Comparison of ENCODE assay signal across 11 cellular contexts in the genomic region with DNA sequence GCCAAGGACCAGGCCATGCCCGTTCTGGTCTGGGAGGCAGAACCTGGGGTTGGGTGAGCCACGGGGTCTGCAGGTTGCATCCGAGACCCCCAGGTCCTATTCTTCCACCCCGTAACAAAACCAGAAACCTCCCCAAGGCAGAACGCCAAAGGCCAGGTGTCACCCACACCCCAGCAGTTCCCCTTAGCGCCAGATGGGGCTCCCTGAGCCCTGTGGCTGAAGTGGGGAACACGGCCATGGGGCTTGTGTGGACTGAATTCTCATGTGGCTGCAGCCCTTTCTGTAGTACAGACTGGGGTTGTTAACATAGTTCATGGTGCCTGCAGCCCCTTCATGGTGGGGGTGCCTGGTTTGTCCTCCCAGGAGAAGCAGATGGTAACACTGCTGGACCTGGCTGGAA. TPM values are rescaled to one million over a fixed set of nuclear protein-coding genes. Genes with fewer than 3 reads are reported as not detected.
A peak's percentile ranks its signal among the peaks of the same experiment; 100 is the strongest.
DNase-seq lines count a peak whose midpoint lies in the region; ATAC-seq, FAIRE-seq and TF ChIP-seq lines count a peak whose summit lies in the region.
"Had no signal": no experiment of that assay in that cellular context is flagged by ENCODE, and none has a peak within 500 bp of the region (broad histone marks: within the 10 kb centered on the region; RNA-seq: fewer than 3 reads in every experiment).

No MANE protein-coding gene starts in this region.

- no peak for TF ChIP-seq EP300 in HepG2 (IDR thresholded peaks at IDR 0.05; ENCODE audit: low read depth in 2 of 2, low read length in 2 of 2)
- TF ChIP-seq EP300 in HepG2 (CRISPR knock-in tag; IDR thresholded peaks at IDR 0.05; ENCODE audit: borderline replicate concordance): no peak

- H3K9me3 ChIP-seq in HepG2 (ENCODE audit: low read length) (no peaks in the 10 kb centered on the region), right lobe of liver (no peaks in the 10 kb centered on the region), OCI-LY3 (ENCODE audit: insufficient read depth, low read length) (no peaks in the 10 kb centered on the region)
- H3K9me3 ChIP-seq: BLaER1, ovary had no signal

- H3K27ac ChIP-seq in HepG2 (ENCODE audit: extremely low read length, insufficient read depth, low read length) (no peak overlapping the region), right lobe of liver (no peak overlapping the region), OCI-LY3 (ENCODE audit: low read length) (no peak overlapping the region)
- H3K27ac ChIP-seq: BLaER1, ovary had no signal

- peaks cover 26% of the 10 kb centered on the region; the same call in 1 of the 2 replicates for H4K20me1 ChIP-seq in HepG2 (ENCODE audit: insufficient read depth, low read length)
- H4K20me1 ChIP-seq in OCI-LY3 (ENCODE audit: insufficient read depth, low read length): peaks cover 48% of the 10 kb centered on the region

- CTCF ChIA-PET in HepG2 (lab: Yijun Ruan, JAX; ENCODE audit: low intra/inter-chr PET ratio, low total read pairs): no interaction called here

- no TSS peak for BruUV-seq in HepG2 (replicated peaks; lab: Mats Ljungman, UMichigan)

- H3K4me2 ChIP-seq in HepG2 (ENCODE audit: low read depth, low read length) (no peak overlapping the region), OCI-LY3 (ENCODE audit: low read length) (no peak overlapping the region)
- H3K4me2 ChIP-seq: BLaER1 had no signal

- no peak for TF ChIP-seq POLR2A in HepG2 (IDR thresholded peaks at IDR 0.05; ENCODE audit: insufficient read depth in 1 of 2, low read depth in 2 of 2, low read length in 2 of 2)
- TF ChIP-seq POLR2A in right lobe of liver (IDR thresholded peaks at IDR 0.05): no peak

- DNase-seq in HepG2 (ENCODE audit: low spot score) (no peak), right lobe of liver (no peak), fibroblast of villous mesenchyme (ENCODE audit: low read depth) (no peak), NCI-H524 treated with DMSO at 0.1 percent for 48 hours (lab: John Stamatoyannopoulos, UW) (no peak), COR-L47 (lab: John Stamatoyannopoulos, UW) (no peak)
- no peak for DNase-seq in stimulated activated CD4-positive, alpha-beta T cell treated with anti-CD3 and anti-CD28 coated beads, Interleukin-4, amount 100 ng/mL, for 4 hours
- DNase-seq in stimulated activated CD4-positive, alpha-beta T cell treated with anti-CD3 and anti-CD28 coated beads, Interleukin-2, amount 100 ng/mL, for 24 hours: no peak
- DNase-seq: NCI-H1092, ovary had no signal

- H3K27me3 ChIP-seq in HepG2 (ENCODE audit: control insufficient read depth in 1 of 2, insufficient read depth in 2 of 2, low read length in 2 of 2): no peaks in the 10 kb centered on the region
- no peaks in the 10 kb centered on the region for H3K27me3 ChIP-seq in right lobe of liver
- no peaks in the 10 kb centered on the region for H3K27me3 ChIP-seq in OCI-LY3 (ENCODE audit: low read depth, low read length)
- H3K27me3 ChIP-seq: BLaER1, ovary had no signal

- ATAC-seq in HepG2 (peak; percentile 25; the same call in 2 of the 3 replicates), right lobe of liver (no peak)

- H3K79me2 ChIP-seq in HepG2 (ENCODE audit: insufficient read depth, low read length): peaks cover 8% of the 10 kb centered on the region
- no peaks in the 10 kb centered on the region; the same call in 1 of the 2 replicates for H3K79me2 ChIP-seq in OCI-LY3 (ENCODE audit: low read length)

- no peak for TF ChIP-seq RAD21 in HepG2 (CRISPR knock-in tag; IDR thresholded peaks at IDR 0.05)

- no peak overlapping the region for H2AFZ ChIP-seq in HepG2 (ENCODE audit: low read length)
- no peak overlapping the region for H2AFZ ChIP-seq in OCI-LY3 (ENCODE audit: low read depth, low read length)

- H3K36me3 ChIP-seq in HepG2 (replicated peaks in 1 of 2; ENCODE audit: control insufficient read depth in 1 of 2, insufficient read depth in 2 of 2, low read length in 2 of 2) (peaks cover 17 to 47% of the 10 kb centered on the region in 2 experiments; a peak in 4 of 5 replicates), right lobe of liver (peaks cover 0 to 39% (median 21%) of the 10 kb centered on the region in 4 donors), OCI-LY3 (replicated peaks; ENCODE audit: low read depth, low read length) (peaks cover 10% of the 10 kb centered on the region)
- H3K36me3 ChIP-seq: ovary had no signal

- 87% methylated on average over 4 of the region's 7 CpGs for WGBS in HepG2 (ENCODE audit: low lambda C conversion rate)
- WGBS in right lobe of liver (ENCODE audit: insufficient coverage, low coverage, low lambda C conversion rate, missing lambda C conversion rate): no CpG with 5 or more reads among the region's 7 CpGs

- FAIRE-seq in HepG2 (lab: Jason Lieb, UNC): no peak

- in situ Hi-C loops in HepG2 (cut with HindIII; ENCODE audit: extremely low pct_ligation_motif_present, low pct_unique_long_range_greater_than_20kb): loop anchor here (5.0 to 10.0 kb wide), 2 partner anchors 106 to 553 kb away; no protein-coding TSS in a partner anchor

- POLR2A ChIA-PET in HepG2 (lab: Yijun Ruan, JAX): no interaction called here

- intact Hi-C loops in HepG2 (cut with micrococcal nuclease; ENCODE audit: unreplicated experiment): no loop called here
- intact Hi-C loops in right lobe of liver (cut with DNase I): loop anchor here in 1 of 2 donors (10.0 kb wide), 1 partner anchor 113 kb away; the partner anchor contains the start of gene BAIAP2L1

- H3K9ac ChIP-seq in HepG2 (ENCODE audit: insufficient read depth, low read depth, low read length): no peak overlapping the region
- H3K9ac ChIP-seq in OCI-LY3 (ENCODE audit: low read length): no peak overlapping the region
- H3K9ac ChIP-seq: BLaER1 had no signal

- H3K4me1 ChIP-seq in HepG2 (ENCODE audit: insufficient read depth, low read length) (peaks cover 29% of the 10 kb centered on the region), right lobe of liver (peaks cover 0 to 13% (median under 1%) of the 10 kb centered on the region in 4 donors), OCI-LY3 (ENCODE audit: low read length) (no peaks in the 10 kb centered on the region)

- TF ChIP-seq CTCF in HepG2 (CRISPR knock-in tag; IDR thresholded peaks at IDR 0.05): no peak
- TF ChIP-seq CTCF in right lobe of liver (IDR thresholded peaks at IDR 0.05): no peak
- 0 out of 2 replicates have a peak, but pooled peaks have one; percentile 12 for TF ChIP-seq CTCF in OCI-LY3 (IDR thresholded peaks at IDR 0.05; ENCODE audit: low read depth, low read length)
- TF ChIP-seq CTCF in fibroblast of villous mesenchyme (IDR thresholded peaks at IDR 0.05; ENCODE audit: insufficient read depth, low read depth, low read length): peak; percentile 24

- H3K4me3 ChIP-seq in HepG2 (replicated peaks in 1 of 3; ENCODE audit: insufficient read depth in 1 of 3, low read depth in 2 of 3, low read length in 3 of 3) (no peak overlapping the region), right lobe of liver (no peak overlapping the region), OCI-LY3 (ENCODE audit: low read length) (no peak overlapping the region), fibroblast of villous mesenchyme (ENCODE audit: low read depth, low read length) (no peak overlapping the region)
- H3K4me3 ChIP-seq: BLaER1, ovary had no signal

RNA-seq across cellular contexts. Expression of gene BRI3, which starts 10.2 kb away (rescaled TPM):
- 37.2 and 54.0 TPM in 2 replicates for total RNA-seq in HepG2 (2016; rRNA removed; fragmentation: Illumina TruSeq; extraction: Trizol)
- total RNA-seq in HepG2 (2016; cell fraction: cytosol; rRNA removed; fragmentation: Illumina TruSeq; extraction: Trizol; ENCODE audit: low read depth): 362 and 379 TPM in 2 replicates
- 32.4 and 58.8 TPM in 2 replicates for total RNA-seq in HepG2 (2016; cell fraction: insoluble cytoplasmic fraction; rRNA removed; fragmentation: Illumina TruSeq; extraction: Trizol)
- 234 and 253 TPM in 2 replicates for total RNA-seq in HepG2 (2016; cell fraction: membrane; rRNA removed; fragmentation: Illumina TruSeq; extraction: Trizol)
- 25.6 and 29.4 TPM in 2 replicates for total RNA-seq in HepG2 (2016; cell fraction: nucleus; rRNA removed; fragmentation: Illumina TruSeq; extraction: Trizol)
- 103 and 113 TPM in 2 replicates for polyA plus RNA-seq in HepG2 (2011; rRNA removed)
- 80.0 TPM in 2 replicates for polyA plus RNA-seq in HepG2 (2011; cell fraction: cytosol; rRNA removed)
- 27.5 and 33.8 TPM in 2 replicates for polyA plus RNA-seq in HepG2 (2011; cell fraction: nucleus; rRNA removed)
- 83.2 and 95.1 TPM in 2 replicates for polyA plus RNA-seq in HepG2 (2012)
- 889 and 952 TPM in 2 replicates for polyA plus RNA-seq in HepG2 (2016; cell fraction: cytosol; fragmentation: Illumina TruSeq; extraction: Trizol; ENCODE audit: low read depth)
- 61.2 and 81.9 TPM in 2 replicates for polyA plus RNA-seq in HepG2 (2016; cell fraction: insoluble cytoplasmic fraction; fragmentation: Illumina TruSeq; extraction: Trizol; ENCODE audit: low read depth)
- 488 and 495 TPM in 2 replicates for polyA plus RNA-seq in HepG2 (2016; cell fraction: membrane; fragmentation: Illumina TruSeq; extraction: Trizol; ENCODE audit: low read depth)
- polyA plus RNA-seq in HepG2 (2016; cell fraction: nucleus; fragmentation: Illumina TruSeq; extraction: Trizol; ENCODE audit: insufficient read depth, low read depth): 59.1 and 78.9 TPM in 2 replicates
- polyA minus RNA-seq in HepG2 (2011; rRNA and poly(A)+ RNA removed; ENCODE audit: low replicate concordance): 61.6 and 63.3 TPM in 2 replicates
- polyA minus RNA-seq in HepG2 (2011; cell fraction: cytosol; rRNA and poly(A)+ RNA removed): 27.4 and 34.8 TPM in 2 replicates
- 22.8 and 23.6 TPM in 2 replicates for polyA minus RNA-seq in HepG2 (2011; cell fraction: nucleus; rRNA and poly(A)+ RNA removed)
- 100 to 1,000 TPM in 4 of 6 experiments, 10 to 100 TPM in 2; 34.7 to 160 (median 137) TPM for total RNA-seq in right lobe of liver
- 59.6 and 68.6 TPM in 2 replicates for total RNA-seq in fibroblast of villous mesenchyme

RNA-seq across cellular contexts. Expression of gene TECPR1, which starts 39.7 kb away (rescaled TPM):
- total RNA-seq in HepG2 (2016; rRNA removed; fragmentation: Illumina TruSeq; extraction: Trizol) (6.3 and 8.3 TPM in 2 replicates), right lobe of liver (10 to 100 TPM in 5 of 6 experiments, 1 to 10 TPM in 1; 9.4 to 14.9 (median 12.4) TPM), fibroblast of villous mesenchyme (21.6 and 26.1 TPM in 2 replicates)
- total RNA-seq in HepG2 (2016; cell fraction: cytosol; rRNA removed; fragmentation: Illumina TruSeq; extraction: Trizol; ENCODE audit: low read depth): 1.5 and 2.3 TPM in 2 replicates
- 5.7 and 9.5 TPM in 2 replicates for total RNA-seq in HepG2 (2016; cell fraction: insoluble cytoplasmic fraction; rRNA removed; fragmentation: Illumina TruSeq; extraction: Trizol)
- total RNA-seq in HepG2 (2016; cell fraction: membrane; rRNA removed; fragmentation: Illumina TruSeq; extraction: Trizol): 2.0 and 2.8 TPM in 2 replicates
- total RNA-seq in HepG2 (2016; cell fraction: nucleus; rRNA removed; fragmentation: Illumina TruSeq; extraction: Trizol): 10.0 and 10.5 TPM in 2 replicates
- polyA plus RNA-seq in HepG2 (2011; rRNA removed): 2.3 and 2.5 TPM in 2 replicates
- polyA plus RNA-seq in HepG2 (2011; cell fraction: cytosol; rRNA removed): 1.4 and 2.3 TPM in 2 replicates
- polyA plus RNA-seq in HepG2 (2011; cell fraction: nucleus; rRNA removed): 15.9 and 17.4 TPM in 2 replicates
- 4.7 and 7.6 TPM in 2 replicates for polyA plus RNA-seq in HepG2 (2012)
- 0.37 and 0.40 TPM in 2 replicates for polyA plus RNA-seq in HepG2 (2016; cell fraction: cytosol; fragmentation: Illumina TruSeq; extraction: Trizol; ENCODE audit: low read depth)
- 2.7 and 2.9 TPM in 2 replicates for polyA plus RNA-seq in HepG2 (2016; cell fraction: insoluble cytoplasmic fraction; fragmentation: Illumina TruSeq; extraction: Trizol; ENCODE audit: low read depth)
- polyA plus RNA-seq in HepG2 (2016; cell fraction: membrane; fragmentation: Illumina TruSeq; extraction: Trizol; ENCODE audit: low read depth): 0.61 and 0.71 TPM in 2 replicates
- 15.6 and 16.9 TPM in 2 replicates for polyA plus RNA-seq in HepG2 (2016; cell fraction: nucleus; fragmentation: Illumina TruSeq; extraction: Trizol; ENCODE audit: insufficient read depth, low read depth)
- polyA minus RNA-seq in HepG2 (2011; rRNA and poly(A)+ RNA removed; ENCODE audit: low replicate concordance): 2.3 and 6.5 TPM in 2 replicates
- polyA minus RNA-seq in HepG2 (2011; cell fraction: cytosol; rRNA and poly(A)+ RNA removed): 2.5 and 4.0 TPM in 2 replicates
- 5.9 and 7.1 TPM in 2 replicates for polyA minus RNA-seq in HepG2 (2011; cell fraction: nucleus; rRNA and poly(A)+ RNA removed)

Comparison
In these comparisons a context has a peak if more than half of its experiments do, and no peak if none do; other contexts are left out.
1. CTCF ChIP-seq: peak in OCI-LY3 (single experiment) and fibroblast of villous mesenchyme (single experiment); none in HepG2 (single experiment) and right lobe of liver (0 of 4).